1 cellular context compared by ENCODE assay signal in the genomic region with DNA sequence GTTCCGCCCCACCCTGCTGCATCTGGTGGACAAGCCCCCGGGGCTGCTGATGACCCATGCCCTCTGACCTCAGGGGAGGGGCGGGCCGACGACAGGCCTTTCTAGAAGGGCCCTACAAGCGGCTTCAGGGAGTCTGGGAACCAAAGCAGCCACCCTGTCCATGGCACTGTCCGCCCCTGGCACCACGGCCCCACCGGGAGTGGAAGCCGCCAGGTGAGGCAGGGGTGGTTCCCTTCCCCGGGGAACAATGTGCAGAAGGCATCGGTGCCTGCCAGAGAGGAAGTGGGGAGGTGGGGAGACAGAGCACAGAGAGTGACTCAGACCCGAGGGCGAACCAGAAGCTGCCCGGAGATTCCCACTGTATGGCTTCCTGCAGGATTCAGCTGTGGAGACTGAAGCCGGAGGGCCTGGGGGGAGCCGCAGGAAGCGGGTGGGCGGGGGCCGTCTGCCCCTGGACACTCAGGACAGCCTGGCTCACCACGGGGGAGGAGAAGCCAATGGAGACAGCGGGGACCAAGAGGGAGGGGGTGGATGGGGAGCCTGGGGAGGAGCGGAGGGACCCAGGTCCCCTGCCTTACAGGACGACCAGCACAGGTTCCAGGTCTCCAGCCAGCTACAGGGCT.
TF ChIP-seq lines count a peak whose summit lies in the region.

No MANE protein-coding gene starts in this region.

TF ChIP-seq in IMR-90, 13 proteins besides CTCF, POLR2A, EP300 and RAD21 (continued from another document):
- TF ChIP-seq, protein P1, sequence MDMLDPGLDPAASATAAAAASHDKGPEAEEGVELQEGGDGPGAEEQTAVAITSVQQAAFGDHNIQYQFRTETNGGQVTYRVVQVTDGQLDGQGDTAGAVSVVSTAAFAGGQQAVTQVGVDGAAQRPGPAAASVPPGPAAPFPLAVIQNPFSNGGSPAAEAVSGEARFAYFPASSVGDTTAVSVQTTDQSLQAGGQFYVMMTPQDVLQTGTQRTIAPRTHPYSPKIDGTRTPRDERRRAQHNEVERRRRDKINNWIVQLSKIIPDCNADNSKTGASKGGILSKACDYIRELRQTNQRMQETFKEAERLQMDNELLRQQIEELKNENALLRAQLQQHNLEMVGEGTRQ (IDR thresholded peaks at IDR 0.05; ENCODE audit: low read depth, low read length): no peak
- TF ChIP-seq, protein P2, sequence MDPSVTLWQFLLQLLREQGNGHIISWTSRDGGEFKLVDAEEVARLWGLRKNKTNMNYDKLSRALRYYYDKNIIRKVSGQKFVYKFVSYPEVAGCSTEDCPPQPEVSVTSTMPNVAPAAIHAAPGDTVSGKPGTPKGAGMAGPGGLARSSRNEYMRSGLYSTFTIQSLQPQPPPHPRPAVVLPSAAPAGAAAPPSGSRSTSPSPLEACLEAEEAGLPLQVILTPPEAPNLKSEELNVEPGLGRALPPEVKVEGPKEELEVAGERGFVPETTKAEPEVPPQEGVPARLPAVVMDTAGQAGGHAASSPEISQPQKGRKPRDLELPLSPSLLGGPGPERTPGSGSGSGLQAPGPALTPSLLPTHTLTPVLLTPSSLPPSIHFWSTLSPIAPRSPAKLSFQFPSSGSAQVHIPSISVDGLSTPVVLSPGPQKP (IDR thresholded peaks at IDR 0.05; ENCODE audit: borderline replicate concordance, low read depth, low read length): no peak
- no peak for TF ChIP-seq NFE2L2 (IDR thresholded peaks at IDR 0.05; ENCODE audit: low read depth, low read length)
- no peak for TF ChIP-seq RCOR1 (IDR thresholded peaks at IDR 0.05; ENCODE audit: insufficient replicate concordance, low read length)
- no peak for TF ChIP-seq MXI1 (IDR thresholded peaks at IDR 0.05; ENCODE audit: borderline replicate concordance, low read depth, low read length)
- no peak for TF ChIP-seq BHLHE40 (IDR thresholded peaks at IDR 0.05; ENCODE audit: low read depth, low read length)
- TF ChIP-seq MAFK (IDR thresholded peaks at IDR 0.05; ENCODE audit: low read depth, low read length): no peak
- no peak for TF ChIP-seq MAZ (IDR thresholded peaks at IDR 0.05; ENCODE audit: borderline replicate concordance, low read depth, low read length)
- no peak for TF ChIP-seq SMC3 (IDR thresholded peaks at IDR 0.05; ENCODE audit: low read depth, low read length)
- TF ChIP-seq CEBPB (IDR thresholded peaks at IDR 0.05; ENCODE audit: low read depth, low read length): no peak
- no peak for TF ChIP-seq CHD1 (IDR thresholded peaks at IDR 0.05; ENCODE audit: low read depth, low read length)
